ENCODE assay signal across 1 cellular context in genomic region chr18:46156838-46157237, GRCh38.
TF ChIP-seq lines count a peak whose summit lies in the region.

No MANE protein-coding gene starts in this region.

TF ChIP-seq in IMR-90, 13 proteins besides CTCF, POLR2A, EP300 and RAD21:
- TF ChIP-seq FOS (IDR thresholded peaks at IDR 0.05; ENCODE audit: low read depth, low read length): no peak
- no peak for TF ChIP-seq CEBPB (IDR thresholded peaks at IDR 0.05; ENCODE audit: low read depth, low read length)
- TF ChIP-seq RFX5 (IDR thresholded peaks at IDR 0.05; ENCODE audit: low read depth, low read length): no peak
